Comparison of ENCODE assay signal across 1 cellular context in the genomic region with DNA sequence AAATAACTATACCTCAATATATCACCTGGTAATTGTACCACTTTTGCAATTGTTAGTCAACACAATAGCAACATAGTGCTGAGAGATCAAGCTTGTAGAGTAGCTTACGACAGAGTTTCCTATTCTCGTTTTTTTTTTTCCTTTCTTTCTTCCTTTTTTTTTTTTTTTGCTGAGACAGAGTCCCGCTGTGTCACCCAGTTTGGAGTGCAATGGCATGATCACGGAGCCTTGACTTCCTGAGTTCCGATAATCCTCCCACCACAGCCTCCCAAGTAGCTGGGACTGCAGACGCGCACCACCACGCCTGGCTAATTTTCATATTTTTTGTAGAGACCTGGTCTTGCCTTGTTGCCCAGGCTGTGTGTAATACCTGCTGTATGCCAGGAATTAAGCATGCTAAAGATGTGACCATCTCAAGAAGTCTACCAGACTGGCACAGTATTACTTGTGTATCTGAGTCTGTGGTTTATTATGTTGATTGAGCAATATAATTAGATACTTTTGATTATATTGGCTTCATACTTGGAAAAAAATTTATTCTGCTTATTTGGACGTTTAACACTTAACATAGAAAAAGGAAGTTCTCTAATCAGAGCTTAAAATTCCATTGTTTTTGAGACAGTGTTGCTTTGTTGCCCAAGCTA.
TF ChIP-seq lines count a peak whose summit lies in the region.

No MANE protein-coding gene starts in this region.

TF ChIP-seq in IMR-90, 13 proteins besides CTCF, POLR2A, EP300 and RAD21:
- no peak for TF ChIP-seq MAZ (IDR thresholded peaks at IDR 0.05; ENCODE audit: borderline replicate concordance, low read depth, low read length)
- TF ChIP-seq RCOR1 (IDR thresholded peaks at IDR 0.05; ENCODE audit: insufficient replicate concordance, low read length), result no peak
- 0 out of 2 replicates have a peak, but pooled peaks have one; percentile 18 for TF ChIP-seq CEBPB (IDR thresholded peaks at IDR 0.05; ENCODE audit: low read depth, low read length)
TF ChIP-seq in IMR-90: peak in this region for 1.
